Comparison of ENCODE assay signal across 12 cellular contexts in genomic region chr2:240237609-240238151, GRCh38.
A peak's percentile ranks its signal among the peaks of the same experiment; 100 is the strongest.
DNase-seq lines count a peak whose midpoint lies in the region; TF ChIP-seq lines count a peak whose summit lies in the region.
"Had no signal": no experiment of that assay in that cellular context is flagged by ENCODE, and none has a peak within 500 bp of the region (broad histone marks: within the 10 kb centered on the region; RNA-seq: fewer than 3 reads in every experiment).

No MANE protein-coding gene starts in this region.

- no peaks in the 10 kb centered on the region for H3K4me1 ChIP-seq in endodermal cell (ENCODE audit: control insufficient read depth, insufficient read depth, low read length)
- peaks cover 3 to 19% of the 10 kb centered on the region in 2 donors for H3K4me1 ChIP-seq in thyroid gland

- H3K27me3 ChIP-seq in AG04450 (ENCODE audit: control insufficient read depth, insufficient read depth, low read length) = no peaks in the 10 kb centered on the region
- H3K27me3 ChIP-seq in endodermal cell (ENCODE audit: control insufficient read depth, insufficient read depth, low read length, poor library complexity, severe bottlenecking) = peaks cover 32% of the 10 kb centered on the region
- H3K27me3 ChIP-seq in thyroid gland = no peaks in the 10 kb centered on the region

- WGBS in endodermal cell (ENCODE audit: insufficient coverage in 1 of 2, insufficient read length in 1 of 2), 2 experiments = 91 to 92% methylated on average over 11 of the region's 11 CpGs
- WGBS in thyroid gland, 2 donors = 52 to 79% methylated on average over 11 of the region's 11 CpGs

- H3K27ac ChIP-seq in AG04450 (ENCODE audit: low read depth, low read length) = peak overlapping the region; percentile 52
- H3K27ac ChIP-seq in endodermal cell (ENCODE audit: low read depth, low read length) = no peak overlapping the region
- no peak overlapping the region for H3K27ac ChIP-seq in thyroid gland
- H3K27ac ChIP-seq: left lung had no signal

- TF ChIP-seq CTCF in AG04450 (IDR thresholded peaks at IDR 0.05; ENCODE audit: low read depth, low read length) = no peak
- no peak for TF ChIP-seq CTCF in endodermal cell (conservative IDR thresholded peaks at IDR 0.05)
- TF ChIP-seq CTCF in GM10248 (IDR thresholded peaks at IDR 0.05; ENCODE audit: control extremely low read depth, extremely low read depth, low read depth, missing control alignments) = no peak
- TF ChIP-seq CTCF in thyroid gland (IDR thresholded peaks at IDR 0.05) = no peak

- CTCF ChIA-PET in AG04450 (lab: Charles Lee) = no interaction called here
- CTCF ChIA-PET in GM10248 (lab: Yijun Ruan, JAX) = interaction anchor here (1.9 kb wide), 1 partner anchor 22 kb away, joined by 4 read pairs; no protein-coding TSS in a partner anchor

- H3K27me3 Mint-ChIP-seq in endodermal cell (ENCODE audit: insufficient read depth) = peaks cover 33% of the 10 kb centered on the region

- intact Hi-C loops in thyroid gland (cut with DNase I) = loop anchor here (10.0 kb wide), 1 partner anchor 327 kb away; the partner anchor contains the start of genes DUSP28 and RNPEPL1

- DNase-seq in AG04450 (ENCODE audit: low read depth, low spot score) (no peak), NCI-H2196 (lab: John Stamatoyannopoulos, UW; ENCODE audit: unreplicated experiment) (peak; percentile 41), endodermal cell (peak; percentile 22), mesenteric fat pad (ENCODE audit: low spot score) (peak; percentile 84), GM10248 (ENCODE audit: extremely low spot score) (no peak), NOMO-1 treated with DMSO at 0.1 percent for 48 hours (lab: John Stamatoyannopoulos, UW; ENCODE audit: unreplicated experiment) (no peak), thyroid gland (no peak), NCI-H524 treated with DMSO at 0.1 percent for 48 hours (lab: John Stamatoyannopoulos, UW) (no peak)
- DNase-seq: activated T-cell treated with anti-CD3 and anti-CD28 coated beads for 4 hours, NCI-H187 treated with DMSO at 0.1 percent for 48 hours had no signal

- H3K4me3 ChIP-seq in AG04450 (ENCODE audit: low read depth, low read length) (no peak overlapping the region), endodermal cell (ENCODE audit: low read length) (no peak overlapping the region), thyroid gland (replicated peaks in 1 of 3) (no peak overlapping the region)
- H3K4me3 ChIP-seq: left lung had no signal

- no peaks in the 10 kb centered on the region for H3K4me1 Mint-ChIP-seq in endodermal cell

- no peak overlapping the region for H3K27ac Mint-ChIP-seq in endodermal cell
- H3K27ac Mint-ChIP-seq: CD8-positive, alpha-beta T cell had no signal

- H3K4me3 Mint-ChIP-seq in endodermal cell = no peak overlapping the region
- H3K4me3 Mint-ChIP-seq: CD8-positive, alpha-beta T cell had no signal

- H3K9me3 Mint-ChIP-seq in endodermal cell = no peaks in the 10 kb centered on the region
- H3K9me3 Mint-ChIP-seq: CD8-positive, alpha-beta T cell had no signal

- no peaks in the 10 kb centered on the region for H3K36me3 Mint-ChIP-seq in endodermal cell (ENCODE audit: low read depth)
- H3K36me3 Mint-ChIP-seq: CD8-positive, alpha-beta T cell had no signal

- H3K36me3 ChIP-seq in endodermal cell (ENCODE audit: control insufficient read depth, insufficient read depth, low read length) = no peaks in the 10 kb centered on the region
- no peaks in the 10 kb centered on the region for H3K36me3 ChIP-seq in thyroid gland
- H3K36me3 ChIP-seq: left lung had no signal

- TF ChIP-seq POLR2A in thyroid gland (IDR thresholded peaks at IDR 0.05) = no peak

- no peak overlapping the region for H3K9ac ChIP-seq in endodermal cell (ENCODE audit: extremely low read depth, low read length, poor library complexity, severe bottlenecking)

- POLR2A ChIA-PET in AG04450 (lab: Yijun Ruan, JAX) (no interaction called here), GM10248 (lab: Yijun Ruan, JAX) (no interaction called here)

- H3K9me3 ChIP-seq in AG04450 (ENCODE audit: control insufficient read depth, insufficient read depth, low read length) = no peaks in the 10 kb centered on the region
- H3K9me3 ChIP-seq in endodermal cell (ENCODE audit: control insufficient read depth, low read length) = no peaks in the 10 kb centered on the region
- H3K9me3 ChIP-seq in thyroid gland = no peaks in the 10 kb centered on the region
- H3K9me3 ChIP-seq: left lung had no signal

Comparison
In these comparisons a context has a peak if more than half of its experiments do, and no peak if none do; other contexts are left out.
1. DNase-seq: peak in NCI-H2196 (single experiment), endodermal cell (single experiment) and mesenteric fat pad (single experiment); none in AG04450 (single experiment), GM10248 (single experiment), NOMO-1 treated with DMSO at 0.1 percent for 48 hours (single experiment), thyroid gland (0 of 2) and NCI-H524 treated with DMSO at 0.1 percent for 48 hours (single experiment).